Comparison of ENCODE assay signal across 10 cellular contexts in the genomic region with DNA sequence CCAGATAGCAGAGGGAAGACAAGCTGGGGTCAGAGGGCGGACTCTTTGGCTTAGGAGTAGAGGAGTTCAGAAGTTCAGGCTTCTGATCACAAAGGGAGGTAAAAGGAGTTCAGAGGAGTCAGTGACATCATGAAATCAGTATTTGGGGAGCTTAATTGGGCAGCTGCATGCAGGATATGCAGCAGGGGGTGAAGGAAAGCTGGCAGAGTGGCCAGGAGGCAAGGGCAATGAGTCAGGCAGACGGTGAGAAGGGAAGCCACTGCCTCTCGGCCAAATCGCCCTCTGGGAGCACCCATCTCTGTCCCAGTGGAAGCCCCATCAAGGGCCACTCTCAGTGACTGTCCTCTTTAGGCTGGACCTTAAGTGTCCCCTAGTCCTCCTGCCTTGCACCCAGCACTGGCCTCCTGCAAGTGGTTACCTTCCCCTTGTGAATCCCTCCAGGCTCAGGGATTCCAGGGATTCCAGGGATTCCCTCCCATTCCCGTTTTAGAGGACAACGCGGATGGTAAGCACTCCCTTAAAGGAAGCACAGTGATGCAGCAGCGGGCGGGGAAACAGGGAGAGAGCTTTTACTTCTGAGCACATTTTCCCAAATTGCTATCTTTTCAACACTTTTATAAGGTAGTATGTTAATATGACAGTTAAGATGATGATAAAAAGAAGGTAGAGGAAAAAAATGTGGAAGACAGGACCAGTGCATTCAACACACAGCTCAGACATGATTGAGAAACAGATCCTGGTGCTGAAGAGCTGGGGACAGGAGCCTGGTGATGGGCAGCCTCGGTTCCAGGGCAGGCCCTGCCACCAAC.
DNase-seq lines count a peak whose midpoint lies in the region; ATAC-seq and TF ChIP-seq lines count a peak whose summit lies in the region.
"Had no signal": no experiment of that assay in that cellular context is flagged by ENCODE, and none has a peak within 500 bp of the region (broad histone marks: within the 10 kb centered on the region; RNA-seq: fewer than 3 reads in every experiment).

No MANE protein-coding gene starts in this region.

- no peak overlapping the region for H2AFZ ChIP-seq in fibroblast of lung (ENCODE audit: low read length)

- POLR2A ChIA-PET in activated CD4-positive, alpha-beta memory T cell treated with anti-CD3 and anti-CD28 coated beads for 36 hours (lab: Charles Lee) = no interaction called here

- H3K27me3 ChIP-seq in fibroblast of lung (ENCODE audit: control insufficient read depth, insufficient read depth, low read length) (no peaks in the 10 kb centered on the region), rectal smooth muscle tissue (ENCODE audit: control insufficient read depth, insufficient read depth, low read length) (no peaks in the 10 kb centered on the region)
- H3K27me3 ChIP-seq: SJSA1 had no signal

- no peaks in the 10 kb centered on the region for H3K36me3 ChIP-seq in ES-I3 (ENCODE audit: insufficient read depth, low read length)
- no peaks in the 10 kb centered on the region for H3K36me3 ChIP-seq in fibroblast of lung (ENCODE audit: control insufficient read depth, insufficient read depth, low read length)
- H3K36me3 ChIP-seq in rectal smooth muscle tissue (ENCODE audit: control insufficient read depth, insufficient read depth, low read length) = no peaks in the 10 kb centered on the region
- H3K36me3 ChIP-seq: SJSA1 had no signal

- H3K9me3 Mint-ChIP-seq in activated CD4-positive, alpha-beta memory T cell treated with anti-CD3 and anti-CD28 coated beads for 36 hours = no peaks in the 10 kb centered on the region

- peaks cover 10% of the 10 kb centered on the region for H3K27me3 Mint-ChIP-seq in activated CD4-positive, alpha-beta memory T cell treated with anti-CD3 and anti-CD28 coated beads for 36 hours

- ATAC-seq in HG03095 (IDR thresholded peaks at IDR 0.05; ENCODE audit: unreplicated experiment) (no peak), GM18861 (IDR thresholded peaks at IDR 0.05; ENCODE audit: unreplicated experiment) (no peak)

- no peak for TF ChIP-seq CTCF in fibroblast of lung (conservative IDR thresholded peaks at IDR 0.05 in 1 of 2, IDR thresholded peaks at IDR 0.05 in 1 of 2; ENCODE audit: low read depth in 1 of 2, low read length in 2 of 2)

- no peaks in the 10 kb centered on the region for H3K9me3 ChIP-seq in ES-I3 (ENCODE audit: control insufficient read depth, insufficient read depth, low read length)
- no peaks in the 10 kb centered on the region for H3K9me3 ChIP-seq in fibroblast of lung (ENCODE audit: control insufficient read depth, insufficient read depth, low read depth, low read length)
- H3K9me3 ChIP-seq: SJSA1 had no signal

- H3K4me1 ChIP-seq in ES-I3 (ENCODE audit: insufficient read depth, low read length) = peaks cover 33% of the 10 kb centered on the region
- peaks cover 19% of the 10 kb centered on the region for H3K4me1 ChIP-seq in fibroblast of lung (ENCODE audit: control insufficient read depth, extremely low read depth, insufficient read depth, low read length)
- peaks cover 31% of the 10 kb centered on the region for H3K4me1 ChIP-seq in rectal smooth muscle tissue (ENCODE audit: control insufficient read depth, insufficient read depth, low read length)

- H3K4me3 ChIP-seq in fibroblast of lung (replicated peaks in 1 of 4; ENCODE audit: control extremely low read depth in 1 of 4, insufficient read depth in 1 of 4, low read depth in 3 of 4, low read length in 4 of 4) (no peak overlapping the region), rectal smooth muscle tissue (ENCODE audit: low read length) (no peak overlapping the region)
- H3K4me3 ChIP-seq: SJSA1 had no signal

- H3K4me2 ChIP-seq in fibroblast of lung (ENCODE audit: extremely low read depth, insufficient read depth, low read length) = peak overlapping the region; percentile 21

- no peak overlapping the region for H3K27ac Mint-ChIP-seq in activated CD4-positive, alpha-beta memory T cell treated with anti-CD3 and anti-CD28 coated beads for 36 hours

- intact Hi-C loops in activated CD4-positive, alpha-beta memory T cell treated with anti-CD3 and anti-CD28 coated beads for 36 hours (cut with micrococcal nuclease) = no loop called here

- H3K36me3 Mint-ChIP-seq in activated CD4-positive, alpha-beta memory T cell treated with anti-CD3 and anti-CD28 coated beads for 36 hours = no peaks in the 10 kb centered on the region

- H3K4me3 Mint-ChIP-seq in activated CD4-positive, alpha-beta memory T cell treated with anti-CD3 and anti-CD28 coated beads for 36 hours = no peak overlapping the region

- peak overlapping the region; percentile 22 for H3K9ac ChIP-seq in ES-I3 (ENCODE audit: low read depth, low read length)
- H3K9ac ChIP-seq in fibroblast of lung (ENCODE audit: insufficient read depth, low read length) = no peak overlapping the region
- no peak overlapping the region for H3K9ac ChIP-seq in rectal smooth muscle tissue (ENCODE audit: low read length)

- H3K79me2 ChIP-seq in fibroblast of lung (ENCODE audit: control insufficient read depth, insufficient read depth, low read length) = peaks cover 3% of the 10 kb centered on the region

- no peaks in the 10 kb centered on the region for H3K4me1 Mint-ChIP-seq in activated CD4-positive, alpha-beta memory T cell treated with anti-CD3 and anti-CD28 coated beads for 36 hours (ENCODE audit: low read depth)

- CTCF ChIA-PET in activated CD4-positive, alpha-beta memory T cell treated with anti-CD3 and anti-CD28 coated beads for 36 hours (lab: Charles Lee) = no interaction called here

- H3K27ac ChIP-seq in fibroblast of lung (ENCODE audit: insufficient read depth, low read length) = no peak overlapping the region
- peak overlapping the region; percentile 60 for H3K27ac ChIP-seq in rectal smooth muscle tissue (ENCODE audit: low read depth, low read length)
- H3K27ac ChIP-seq: SJSA1 had no signal

- DNase-seq in NCI-H69 (lab: John Stamatoyannopoulos, UW) = peak; percentile 28
- peak in 1 of 2 donors; percentile 69 for DNase-seq in fibroblast of lung (ENCODE audit: low read depth in 2 of 2)
- no peak for DNase-seq in NCI-H2227 (lab: John Stamatoyannopoulos, UW; ENCODE audit: unreplicated experiment)
- no peak for DNase-seq in activated CD4-positive, alpha-beta memory T cell treated with anti-CD3 and anti-CD28 coated beads for 36 hours
- DNase-seq: NCI-H146 had no signal

- H4K20me1 ChIP-seq in fibroblast of lung (ENCODE audit: control insufficient read depth, extremely low read depth, insufficient read depth, low read length) = no peaks in the 10 kb centered on the region
